ENCODE assay signal across 8 cellular contexts in the genomic region with DNA sequence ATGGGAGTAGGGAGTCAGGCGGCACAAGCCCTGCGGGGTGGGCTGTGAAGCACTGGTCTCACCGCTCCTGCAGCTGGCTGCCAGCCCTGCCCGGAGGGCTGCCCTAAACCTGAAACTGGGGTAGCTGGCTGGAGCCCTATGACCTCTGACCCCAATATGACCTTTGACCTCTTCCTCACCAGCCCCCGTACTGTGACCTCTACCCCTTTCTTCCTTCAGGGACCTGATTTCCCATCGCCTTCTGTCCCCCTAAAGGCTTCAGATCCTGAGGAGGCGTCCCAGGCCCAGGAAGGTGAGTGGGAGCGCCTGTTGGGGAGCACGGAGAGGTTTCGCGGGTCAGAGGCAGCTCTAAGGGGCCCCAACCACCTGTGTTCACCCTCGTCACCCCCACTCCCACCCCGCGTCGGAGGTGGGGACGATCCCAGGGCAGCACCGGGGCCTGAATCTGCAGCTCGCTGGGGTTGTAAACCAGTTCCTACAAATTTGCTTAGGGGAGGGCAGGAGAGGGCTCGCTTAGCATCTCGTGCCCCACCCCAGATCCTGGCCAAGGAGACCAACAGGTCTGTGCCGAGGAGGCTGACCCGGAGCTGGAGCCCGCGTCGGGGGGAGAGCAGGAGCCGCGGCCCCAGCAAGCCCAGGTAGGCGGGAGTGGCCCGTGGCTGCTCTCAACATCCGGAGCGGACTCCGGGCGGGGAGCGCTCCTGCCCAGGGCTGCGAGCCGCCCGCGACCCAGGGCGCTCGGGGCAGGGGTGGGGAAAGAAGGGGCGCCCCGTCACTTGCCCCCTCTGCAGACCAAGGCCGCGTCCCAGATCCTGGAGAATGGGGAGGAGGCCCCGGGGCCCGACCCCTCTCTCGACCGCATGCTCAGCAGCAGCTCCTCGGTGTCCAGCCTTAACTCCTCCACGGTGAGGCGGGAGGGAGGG. TPM values are rescaled to one million over a fixed set of nuclear protein-coding genes. Genes with fewer than 3 reads are reported as not detected.
DNase-seq lines count a peak whose midpoint lies in the region; ATAC-seq, FAIRE-seq and TF ChIP-seq lines count a peak whose summit lies in the region.

No MANE protein-coding gene starts in this region.

- TF ChIP-seq CTCF in GM12878 (IDR thresholded peaks at IDR 0.05 in 2 of 3, conservative IDR thresholded peaks at IDR 0.05 in 1 of 3; ENCODE audit: control insufficient read depth in 2 of 3, extremely low read depth in 1 of 3, insufficient read depth in 1 of 3, low read depth in 3 of 3, low read length in 3 of 3) (no peak), smooth muscle cell (IDR thresholded peaks at IDR 0.05; ENCODE audit: borderline replicate concordance, insufficient read depth, poor library complexity, severe bottlenecking) (no peak)

- H3K4me1 ChIP-seq in GM12878 (ENCODE audit: control insufficient read depth, insufficient read depth, low read length) (no peaks in the 10 kb centered on the region; the same call in 1 of the 2 replicates), iPS-20b (ENCODE audit: insufficient read depth, low read length) (peaks cover 5% of the 10 kb centered on the region), smooth muscle cell (ENCODE audit: low read depth) (peaks cover 7% of the 10 kb centered on the region)

- H3K9ac ChIP-seq in GM12878 (ENCODE audit: control insufficient read depth, insufficient read depth, low read length) (no peak overlapping the region), iPS-20b (ENCODE audit: low read depth, low read length) (peak overlapping the region; percentile 63; the same call in 1 of the 2 replicates), smooth muscle cell (ENCODE audit: low read depth) (no peak overlapping the region)

- H3K9me3 ChIP-seq in GM12878 (replicated peaks; ENCODE audit: control insufficient read depth, insufficient read depth, low read length) (no peaks in the 10 kb centered on the region), iPS-20b (ENCODE audit: insufficient read depth, low read depth, low read length) (no peaks in the 10 kb centered on the region), smooth muscle cell (replicated peaks; ENCODE audit: low read depth) (no peaks in the 10 kb centered on the region)

- no peak overlapping the region for H3K4me3 ChIP-seq in GM12878
- peak overlapping the region; percentile 64 for H3K4me3 ChIP-seq in iPS-20b (ENCODE audit: low read length)
- peak overlapping the region; percentile 44 for H3K4me3 ChIP-seq in smooth muscle cell

- TF ChIP-seq RAD21 in GM12878 (IDR thresholded peaks at IDR 0.05; ENCODE audit: insufficient read depth, low read depth, low read length), result no peak

- no peak for TF ChIP-seq POLR2A in GM12878 (IDR thresholded peaks at IDR 0.05; ENCODE audit: low read depth, low read length)

- no peaks in the 10 kb centered on the region for H3F3A ChIP-seq in smooth muscle cell (ENCODE audit: low read depth)

- H3K36me3 ChIP-seq in GM12878 (ENCODE audit: control insufficient read depth in 2 of 2, insufficient read depth in 2 of 2, low read length in 1 of 2) (no peaks in the 10 kb centered on the region), iPS-20b (ENCODE audit: insufficient read depth, low read depth, low read length) (no peaks in the 10 kb centered on the region), smooth muscle cell (ENCODE audit: low read depth) (no peaks in the 10 kb centered on the region)

- no TSS peak for BruUV-seq in GM12878 (replicated peaks; lab: Mats Ljungman, UMichigan)

- H3K27me3 ChIP-seq in GM12878 (replicated peaks in 1 of 2; ENCODE audit: control insufficient read depth in 2 of 2, insufficient read depth in 2 of 2, low read length in 1 of 2) (no peaks in the 10 kb centered on the region), iPS-20b (ENCODE audit: insufficient read depth, low read length) (peaks cover 22% of the 10 kb centered on the region), smooth muscle cell (ENCODE audit: low read depth) (no peaks in the 10 kb centered on the region)

- DNase-seq in activated CD4-positive, CD25-positive, alpha-beta regulatory T cell treated with anti-CD3 and anti-CD28 coated beads, Interleukin-2, amount 50 U/mL, for 72 hours, result no peak
- DNase-seq in NCI-H510A (lab: John Stamatoyannopoulos, UW), result peak; percentile 75
- DNase-seq in GM12878 (ENCODE audit: low read depth, low spot score), result no peak
- DNase-seq in smooth muscle cell (lab: John Stamatoyannopoulos, UW; ENCODE audit: unreplicated experiment), result no peak

- WGBS in GM12878 (ENCODE audit: insufficient coverage, insufficient replicate concordance, low lambda C conversion rate, missing lambda C conversion rate), result 55% methylated on average over 38 of the region's 51 CpGs
- 23% methylated on average over 37 of the region's 51 CpGs for WGBS in smooth muscle cell (ENCODE audit: low lambda C conversion rate)

- SMC1A ChIA-PET in GM12878 (lab: Charles Lee; ENCODE audit: uncharacterized antibody, unreplicated experiment), result no interaction called here

- TF ChIP-seq EP300 in GM12878 (IDR thresholded peaks at IDR 0.05; ENCODE audit: borderline replicate concordance in 1 of 2, control insufficient read depth in 1 of 2, low read depth in 2 of 2, low read length in 2 of 2), result no peak

- H3K27ac ChIP-seq in GM12878 (ENCODE audit: control insufficient read depth, insufficient read depth) (no peak overlapping the region), iPS-20b (ENCODE audit: low read length) (no peak overlapping the region), smooth muscle cell (ENCODE audit: low read depth) (no peak overlapping the region)

- H4K20me1 ChIP-seq in GM12878 (ENCODE audit: control insufficient read depth, insufficient read depth) (no peaks in the 10 kb centered on the region), smooth muscle cell (ENCODE audit: low read depth) (no peaks in the 10 kb centered on the region)

- RAD21 ChIA-PET in GM12878 (lab: Charles Lee; ENCODE audit: unreplicated experiment), result interaction anchor here (0.6 kb wide), 1 partner anchor 11 kb away, joined by 3 read pairs; no protein-coding TSS in a partner anchor

- peak overlapping the region; percentile 43; the same call in 1 of the 2 replicates for H2AFZ ChIP-seq in GM12878 (ENCODE audit: control insufficient read depth, low read depth, low read length)
- H2AFZ ChIP-seq in smooth muscle cell (ENCODE audit: low read depth), result no peak overlapping the region

- peak; percentile 72 to 74 for ATAC-seq in activated CD4-positive, CD25-positive, alpha-beta regulatory T cell treated with anti-CD3 and anti-CD28 coated beads, Interleukin-2, amount 50 U/mL, for 24 hours
- ATAC-seq in GM12878 (no peak; the same call in 2 of the 3 replicates), HG03108 (IDR thresholded peaks at IDR 0.05; ENCODE audit: unreplicated experiment) (no peak), HG03432 (IDR thresholded peaks at IDR 0.05; ENCODE audit: unreplicated experiment) (no peak)

- in situ Hi-C loops in GM12878 (cut with MboI), result no loop called here

- intact Hi-C loops in GM12878 (cut with micrococcal nuclease; ENCODE audit: unreplicated experiment), result no loop called here

- H3K79me2 ChIP-seq in GM12878 (ENCODE audit: control insufficient read depth, insufficient read depth, low read length) (no peaks in the 10 kb centered on the region), smooth muscle cell (ENCODE audit: low read depth) (no peaks in the 10 kb centered on the region)

- POLR2A ChIA-PET in GM12878 (lab: Charles Lee), result no interaction called here

- CTCF ChIA-PET in GM12878 (lab: Yijun Ruan, JAX), result interaction anchor here (0.6 to 0.9 kb wide), 2 partner anchors 16 to 273 kb away, joined by 3 read pairs; no protein-coding TSS in a partner anchor

- FAIRE-seq in GM12878 (lab: Jason Lieb, UNC), result no peak

- H3K4me2 ChIP-seq in GM12878 (ENCODE audit: control insufficient read depth, insufficient read depth), result peak overlapping the region; percentile 71; the same call in 1 of the 2 replicates
- peak overlapping the region; percentile 78 for H3K4me2 ChIP-seq in smooth muscle cell

RNA-seq across cellular contexts. Expression of a gene that starts 7.3 kb away (rescaled TPM):
- total RNA-seq in GM12878 (2013; cell fraction: nucleolus; rRNA removed), result 12.0 and 13.7 TPM in 2 replicates
- 37.2 and 42.5 TPM in 2 replicates for total RNA-seq in GM12878 (2014; rRNA removed)
- 6.2 and 8.1 TPM in 2 replicates for total RNA-seq in GM12878 (2014; rRNA removed; fragmentation: Illumina TruSeq; extraction: Trizol)
- 37.5 and 38.6 TPM in 2 replicates for total RNA-seq in GM12878 (2021)
- 13.8 TPM for polyA plus RNA-seq in GM12878 (2011; ENCODE audit: low read depth)
- 1.5 and 2.7 TPM in 2 replicates for polyA plus RNA-seq in GM12878 (2011; rRNA removed)
- polyA plus RNA-seq in GM12878 (2011; cell fraction: cytosol; rRNA removed), result 4.7 and 7.5 TPM in 2 replicates
- 55.7 and 74.6 TPM in 2 replicates for polyA plus RNA-seq in GM12878 (2011; cell fraction: nucleus; rRNA removed)
- polyA plus RNA-seq in GM12878 (2012), result 31.4 and 46.3 TPM in 2 replicates
- 1.2 and 3.7 TPM in 2 replicates for polyA plus RNA-seq in GM12878 (2014; fragmentation: Illumina TruSeq; extraction: Trizol)
- 1 to 10 TPM in 1 of 2 experiments, under 1 TPM in 1; 0.72 to 3.5 TPM for polyA plus RNA-seq in GM12878 (2014; fragmentation: Nextera tagmentation; extraction: Ambion mirVana)
- 45.6 and 59.4 TPM in 2 replicates for polyA plus RNA-seq in GM12878 (2014; rRNA removed)
- polyA plus RNA-seq in GM12878 (2016; fragmentation: Nextera tagmentation; extraction: Ambion mirVana), result 10 to 100 TPM; 21.5 to 33.9 TPM
- 3.4 and 3.9 TPM in 2 replicates for polyA minus RNA-seq in GM12878 (2011; rRNA and poly(A)+ RNA removed)
- 1.1 and 1.7 TPM in 2 replicates for polyA minus RNA-seq in GM12878 (2011; cell fraction: cytosol; rRNA and poly(A)+ RNA removed)
- polyA minus RNA-seq in GM12878 (2011; cell fraction: nucleus; rRNA and poly(A)+ RNA removed), result 5.9 and 6.8 TPM in 2 replicates
- 15.2 and 16.5 TPM in 2 replicates for total RNA-seq in smooth muscle cell
- polyA plus RNA-seq in smooth muscle cell, result 14.2 and 48.1 TPM in 2 replicates

RNA-seq across cellular contexts. Expression of a gene that starts 17.6 kb away (rescaled TPM):
- total RNA-seq in GM12878 (2013; cell fraction: nucleolus; rRNA removed), result 3.9 and 6.4 TPM in 2 replicates
- total RNA-seq in GM12878 (2014; rRNA removed) (1.5 and 3.4 TPM in 2 replicates), GM12878 (2014; rRNA removed; fragmentation: Illumina TruSeq; extraction: Trizol) (0.31 and 0.83 TPM in 2 replicates), GM12878 (2021) (1.6 and 2.5 TPM in 2 replicates), smooth muscle cell (9.1 and 14.1 TPM in 2 replicates)
- polyA plus RNA-seq in GM12878 (2011; ENCODE audit: low read depth), result 0.71 TPM
- polyA plus RNA-seq in GM12878 (2011; rRNA removed) (0.69 and 1.2 TPM in 2 replicates), GM12878 (2014; fragmentation: Illumina TruSeq; extraction: Trizol) (0.03 and 0.37 TPM in 2 replicates), GM12878 (2014; fragmentation: Nextera tagmentation; extraction: Ambion mirVana) (under 1 TPM in 1 of 2 experiments, not detected in 1; 0.15 TPM), GM12878 (2014; rRNA removed) (0.60 and 1.6 TPM in 2 replicates), GM12878 (2016; fragmentation: Nextera tagmentation; extraction: Ambion mirVana) (1 to 10 TPM; 1.3 to 1.5 TPM), smooth muscle cell (29.0 and 45.7 TPM in 2 replicates)
- polyA plus RNA-seq in GM12878 (2011; cell fraction: cytosol; rRNA removed), result 1.5 and 2.2 TPM in 2 replicates
- 9.2 and 13.9 TPM in 2 replicates for polyA plus RNA-seq in GM12878 (2011; cell fraction: nucleus; rRNA removed)
- polyA plus RNA-seq in GM12878 (2012), result 2.2 and 2.3 TPM in 2 replicates
- 0.59 and 0.67 TPM in 2 replicates for polyA minus RNA-seq in GM12878 (2011; rRNA and poly(A)+ RNA removed)
- polyA minus RNA-seq in GM12878 (2011; cell fraction: cytosol; rRNA and poly(A)+ RNA removed), result 0.40 and 2.0 TPM in 2 replicates
- polyA minus RNA-seq in GM12878 (2011; cell fraction: nucleus; rRNA and poly(A)+ RNA removed), result 2.2 and 2.9 TPM in 2 replicates

RNA-seq across cellular contexts. Expression of a gene that starts 25.5 kb away (rescaled TPM):
- total RNA-seq in GM12878 (2013; cell fraction: nucleolus; rRNA removed), result not detected in 2 replicates
- not detected in 2 replicates for total RNA-seq in GM12878 (2014; rRNA removed)
- not detected in 2 replicates for total RNA-seq in GM12878 (2014; rRNA removed; fragmentation: Illumina TruSeq; extraction: Trizol)
- 0.28 and 0.32 TPM in 2 replicates for total RNA-seq in GM12878 (2021)
- not detected for polyA plus RNA-seq in GM12878 (2011; ENCODE audit: low read depth)
- not detected in 2 replicates for polyA plus RNA-seq in GM12878 (2011; rRNA removed)
- polyA plus RNA-seq in GM12878 (2011; cell fraction: cytosol; rRNA removed), result not detected in 2 replicates
- 0.12 TPM in 1 of 2 replicates, not detected in the other for polyA plus RNA-seq in GM12878 (2011; cell fraction: nucleus; rRNA removed)
- not detected in 2 replicates for polyA plus RNA-seq in GM12878 (2012)
- not detected in 2 replicates for polyA plus RNA-seq in GM12878 (2014; fragmentation: Illumina TruSeq; extraction: Trizol)
- not detected for polyA plus RNA-seq in GM12878 (2014; fragmentation: Nextera tagmentation; extraction: Ambion mirVana)
- not detected in 2 replicates for polyA plus RNA-seq in GM12878 (2014; rRNA removed)
- not detected for polyA plus RNA-seq in GM12878 (2016; fragmentation: Nextera tagmentation; extraction: Ambion mirVana)
- polyA minus RNA-seq in GM12878 (2011; rRNA and poly(A)+ RNA removed), result not detected in 2 replicates
- polyA minus RNA-seq in GM12878 (2011; cell fraction: cytosol; rRNA and poly(A)+ RNA removed), result not detected in 2 replicates
- not detected in 2 replicates for polyA minus RNA-seq in GM12878 (2011; cell fraction: nucleus; rRNA and poly(A)+ RNA removed)
- total RNA-seq in smooth muscle cell, result not detected in 2 replicates
- 0.69 TPM in 1 of 2 replicates, not detected in the other for polyA plus RNA-seq in smooth muscle cell

RNA-seq across cellular contexts. Expression of a gene that starts 27.2 kb away (rescaled TPM):
- 23.2 and 27.7 TPM in 2 replicates for total RNA-seq in GM12878 (2013; cell fraction: nucleolus; rRNA removed)
- total RNA-seq in GM12878 (2014; rRNA removed) (29.1 and 38.0 TPM in 2 replicates), GM12878 (2014; rRNA removed; fragmentation: Illumina TruSeq; extraction: Trizol) (22.5 and 23.9 TPM in 2 replicates), GM12878 (2021) (39.3 TPM in 2 replicates), smooth muscle cell (23.6 and 28.0 TPM in 2 replicates)
- polyA plus RNA-seq in GM12878 (2011; ENCODE audit: low read depth), result 18.6 TPM
- polyA plus RNA-seq in GM12878 (2011; rRNA removed) (12.5 and 27.5 TPM in 2 replicates), GM12878 (2014; fragmentation: Illumina TruSeq; extraction: Trizol) (11.4 and 32.9 TPM in 2 replicates), GM12878 (2014; fragmentation: Nextera tagmentation; extraction: Ambion mirVana) (1 to 10 TPM; 3.8 to 7.8 TPM), GM12878 (2014; rRNA removed) (43.5 and 53.2 TPM in 2 replicates), GM12878 (2016; fragmentation: Nextera tagmentation; extraction: Ambion mirVana) (10 to 100 TPM; 41.1 to 42.4 TPM), smooth muscle cell (49.3 and 60.7 TPM in 2 replicates)
- 39.1 and 56.9 TPM in 2 replicates for polyA plus RNA-seq in GM12878 (2011; cell fraction: cytosol; rRNA removed)
- 91.8 and 102 TPM in 2 replicates for polyA plus RNA-seq in GM12878 (2011; cell fraction: nucleus; rRNA removed)
- polyA plus RNA-seq in GM12878 (2012), result 26.1 and 32.9 TPM in 2 replicates
- 35.2 and 41.6 TPM in 2 replicates for polyA minus RNA-seq in GM12878 (2011; rRNA and poly(A)+ RNA removed)
- 9.5 and 17.5 TPM in 2 replicates for polyA minus RNA-seq in GM12878 (2011; cell fraction: cytosol; rRNA and poly(A)+ RNA removed)
- 17.0 and 23.7 TPM in 2 replicates for polyA minus RNA-seq in GM12878 (2011; cell fraction: nucleus; rRNA and poly(A)+ RNA removed)

RNA-seq across cellular contexts. Expression of a gene that starts 34.0 kb away (rescaled TPM):
- total RNA-seq in GM12878 (2013; cell fraction: nucleolus; rRNA removed), result not detected in 2 replicates
- total RNA-seq in GM12878 (2014; rRNA removed) (not detected in 2 replicates), GM12878 (2014; rRNA removed; fragmentation: Illumina TruSeq; extraction: Trizol) (not detected in 2 replicates), GM12878 (2021) (not detected in 2 replicates), smooth muscle cell (0.09 and 0.31 TPM in 2 replicates)
- not detected for polyA plus RNA-seq in GM12878 (2011; ENCODE audit: low read depth)
- polyA plus RNA-seq in GM12878 (2011; rRNA removed) (not detected in 2 replicates), GM12878 (2014; fragmentation: Illumina TruSeq; extraction: Trizol) (not detected in 2 replicates), GM12878 (2014; fragmentation: Nextera tagmentation; extraction: Ambion mirVana) (not detected), GM12878 (2014; rRNA removed) (not detected in 2 replicates), GM12878 (2016; fragmentation: Nextera tagmentation; extraction: Ambion mirVana) (not detected), smooth muscle cell (0.45 TPM in 1 of 2 replicates, not detected in the other)
- polyA plus RNA-seq in GM12878 (2011; cell fraction: cytosol; rRNA removed), result not detected in 2 replicates
- polyA plus RNA-seq in GM12878 (2011; cell fraction: nucleus; rRNA removed), result not detected in 2 replicates
- polyA plus RNA-seq in GM12878 (2012), result 0.07 TPM in 1 of 2 replicates, not detected in the other
- not detected in 2 replicates for polyA minus RNA-seq in GM12878 (2011; rRNA and poly(A)+ RNA removed)
- polyA minus RNA-seq in GM12878 (2011; cell fraction: cytosol; rRNA and poly(A)+ RNA removed), result not detected in 2 replicates
- polyA minus RNA-seq in GM12878 (2011; cell fraction: nucleus; rRNA and poly(A)+ RNA removed), result not detected in 2 replicates

Comparison
In these comparisons a context has a peak if more than half of its experiments do, and no peak if none do; other contexts are left out.
1. ATAC-seq: peak in activated CD4-positive, CD25-positive, alpha-beta regulatory T cell treated with anti-CD3 and anti-CD28 coated beads, Interleukin-2, amount 50 U/mL, for 24 hours (2 of 2); none in GM12878 (single experiment), HG03108 (single experiment) and HG03432 (single experiment).